ENCODE assay signal across 13 cellular contexts in the genomic region with DNA sequence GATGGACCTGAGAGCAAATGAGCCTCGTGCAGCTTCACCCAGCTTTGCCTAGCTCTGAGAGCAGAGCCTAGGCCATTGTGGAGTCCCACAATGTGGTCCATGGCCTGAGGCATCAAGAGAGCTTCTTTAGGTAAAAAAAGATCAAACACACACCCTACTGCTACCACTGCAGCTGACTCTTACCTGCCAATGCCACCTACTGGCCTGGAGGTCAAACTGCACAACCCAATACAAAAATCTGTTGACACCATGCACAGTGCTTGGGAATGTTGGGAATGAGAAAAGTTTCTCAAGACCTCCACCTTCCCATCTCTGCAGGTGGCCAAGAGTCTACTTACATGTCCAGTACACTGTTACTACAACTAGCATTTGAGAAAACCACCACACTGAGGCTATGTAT.
DNase-seq lines count a peak whose midpoint lies in the region; TF ChIP-seq lines count a peak whose summit lies in the region.
"Had no signal": no experiment of that assay in that cellular context is flagged by ENCODE, and none has a peak within 500 bp of the region (broad histone marks: within the 10 kb centered on the region; RNA-seq: fewer than 3 reads in every experiment).

No MANE protein-coding gene starts in this region.

- H3K9me3 ChIP-seq in smooth muscle cell (replicated peaks; ENCODE audit: low read depth), result peaks cover 8% of the 10 kb centered on the region

- peaks cover 3% of the 10 kb centered on the region for H3K27me3 Mint-ChIP-seq in endothelial cell (ENCODE audit: unreplicated experiment)

- H3K4me3 Mint-ChIP-seq in endothelial cell (ENCODE audit: unreplicated experiment), result peak overlapping the region; percentile 18

- H3K79me2 ChIP-seq in smooth muscle cell (ENCODE audit: low read depth), result no peaks in the 10 kb centered on the region

- 100% methylated on average over 1 of the region's 1 CpG for WGBS in smooth muscle cell (ENCODE audit: low lambda C conversion rate)

- TF ChIP-seq CTCF in endothelial cell (IDR thresholded peaks at IDR 0.05; ENCODE audit: unreplicated experiment) (peak; percentile 52), smooth muscle cell (IDR thresholded peaks at IDR 0.05; ENCODE audit: borderline replicate concordance, insufficient read depth, poor library complexity, severe bottlenecking) (peak; percentile 15)

- no peaks in the 10 kb centered on the region for H3K4me1 ChIP-seq in smooth muscle cell (ENCODE audit: low read depth)
- H3K4me1 ChIP-seq: A549, esophagus squamous epithelium had no signal

- H3F3A ChIP-seq in smooth muscle cell (ENCODE audit: low read depth), result no peaks in the 10 kb centered on the region

- no peaks in the 10 kb centered on the region for H3K27me3 ChIP-seq in smooth muscle cell (ENCODE audit: low read depth)
- H3K27me3 ChIP-seq: esophagus squamous epithelium had no signal

- H3K4me1 Mint-ChIP-seq in endothelial cell (ENCODE audit: unreplicated experiment), result no peaks in the 10 kb centered on the region

- no peaks in the 10 kb centered on the region for H4K20me1 ChIP-seq in smooth muscle cell (ENCODE audit: low read depth)

- no peak overlapping the region for H2AFZ ChIP-seq in smooth muscle cell (ENCODE audit: low read depth)

- DNase-seq in NCI-H82 (lab: John Stamatoyannopoulos, UW), result peak; percentile 23
- DNase-seq in NCI-H82 treated with DMSO at 0.1 percent for 48 hours (lab: John Stamatoyannopoulos, UW; ENCODE audit: unreplicated experiment), result no peak
- peak; percentile 19 for DNase-seq in NAMALWA (ENCODE audit: low spot score)
- DNase-seq in endothelial cell (ENCODE audit: low spot score), result no peak
- no peak for DNase-seq in smooth muscle cell (lab: John Stamatoyannopoulos, UW; ENCODE audit: unreplicated experiment)
- DNase-seq in A172 (ENCODE audit: low spot score), result no peak
- no peak for DNase-seq in DMS153 (lab: John Stamatoyannopoulos, UW)
- DNase-seq in midbrain (lab: John Stamatoyannopoulos, UW), result no peak
- DNase-seq: amygdala, esophagus squamous epithelium, kidney glomerular epithelial cell, NCI-H226 had no signal

- H3K36me3 Mint-ChIP-seq in endothelial cell (ENCODE audit: low read depth, unreplicated experiment), result peaks cover 14% of the 10 kb centered on the region

- H3K4me2 ChIP-seq in smooth muscle cell, result no peak overlapping the region
- H3K4me2 ChIP-seq: A549 had no signal

- no peak overlapping the region for H3K27ac Mint-ChIP-seq in endothelial cell (ENCODE audit: unreplicated experiment)

- no peak overlapping the region for H3K4me3 ChIP-seq in smooth muscle cell
- H3K4me3 ChIP-seq: A549, esophagus squamous epithelium had no signal

- no peak overlapping the region for H3K27ac ChIP-seq in smooth muscle cell (ENCODE audit: low read depth)
- H3K27ac ChIP-seq: A549, esophagus squamous epithelium had no signal

- no peak overlapping the region for H3K9ac ChIP-seq in smooth muscle cell (ENCODE audit: low read depth)

- no peaks in the 10 kb centered on the region for H3K9me3 Mint-ChIP-seq in endothelial cell (ENCODE audit: unreplicated experiment)

- no peaks in the 10 kb centered on the region for H3K36me3 ChIP-seq in smooth muscle cell (ENCODE audit: low read depth)

Comparison
In these comparisons a context has a peak if more than half of its experiments do, and no peak if none do; other contexts are left out.
1. DNase-seq: peak in NCI-H82 (single experiment) and NAMALWA (single experiment); none in NCI-H82 treated with DMSO at 0.1 percent for 48 hours (single experiment), endothelial cell (single experiment), smooth muscle cell (single experiment), A172 (single experiment), DMS153 (single experiment) and midbrain (single experiment).